In genomic region chr2:61536723-61537581, GRCh38 we compare ENCODE assay signal across 8 cellular contexts. TPM values are rescaled to one million over a fixed set of nuclear protein-coding genes. Genes with fewer than 3 reads are reported as not detected.
DNase-seq lines count a peak whose midpoint lies in the region; ATAC-seq, FAIRE-seq and TF ChIP-seq lines count a peak whose summit lies in the region.

No MANE protein-coding gene starts in this region.

- H3K27me3 ChIP-seq in WERI-Rb-1 (ENCODE audit: insufficient read depth, low read depth, severe bottlenecking) (no peaks in the 10 kb centered on the region), mammary epithelial cell (ENCODE audit: insufficient read depth, low read length) (no peaks in the 10 kb centered on the region), small intestine (ENCODE audit: control insufficient read depth in 2 of 2, insufficient read depth in 2 of 2, low read length in 2 of 2) (no peaks in the 10 kb centered on the region)

- 2% methylated on average over 16 of the region's 60 CpGs for WGBS in mammary epithelial cell (ENCODE audit: low coverage, missing lambda C conversion rate)
- WGBS in small intestine, 3 donors, result 1% methylated on average over 54 to 60 of the region's 60 CpGs

- H3K9ac ChIP-seq in mammary epithelial cell (ENCODE audit: insufficient read depth, low read length), result peak overlapping the region; percentile 93

- in situ Hi-C loops in mammary epithelial cell (cut with MboI; ENCODE audit: low sequenced_read_pairs in 2 of 2), result loop anchor here in 1 of 2 donors (25.0 kb wide), 1 partner anchor 350 kb away; the partner anchor contains the start of gene CCT4

- FAIRE-seq in small intestine (lab: Jason Lieb, UNC), result no peak

- dilution Hi-C loops in mammary epithelial cell (cut with HindIII; ENCODE audit: low sequenced_read_pairs), result no loop called here

- H3K4me3 ChIP-seq in WERI-Rb-1 (ENCODE audit: low read depth, low read length) (peak overlapping the region; percentile 99), mammary epithelial cell (replicated peaks in 1 of 3; ENCODE audit: insufficient read depth in 1 of 3, low read depth in 2 of 3, low read length in 3 of 3) (peak overlapping the region; percentile 63 to 99 (median 97)), small intestine (ENCODE audit: low read depth in 1 of 2, low read length in 2 of 2) (peak overlapping the region; percentile 94 to 98)

- CTCF ChIA-PET in mammary epithelial cell (lab: Charles Lee; ENCODE audit: low non-redundant PET), result no interaction called here

- peak overlapping the region; percentile 98 for H3K27ac ChIP-seq in WERI-Rb-1
- H3K27ac ChIP-seq in mammary epithelial cell (ENCODE audit: insufficient read depth, low read depth, low read length), result peak overlapping the region; percentile 91
- peak overlapping the region; percentile 91 to 95 for H3K27ac ChIP-seq in small intestine (ENCODE audit: low read depth in 1 of 2, low read length in 1 of 2)

- peak; percentile 59 for ATAC-seq in HG03025 (IDR thresholded peaks at IDR 0.05; ENCODE audit: low FRiP score, unreplicated experiment)

- H3K4me1 ChIP-seq in mammary epithelial cell (ENCODE audit: insufficient read depth, low read length), result peaks cover 14% of the 10 kb centered on the region
- H3K4me1 ChIP-seq in small intestine (ENCODE audit: control insufficient read depth in 2 of 2, insufficient read depth in 1 of 2, low read depth in 1 of 2, low read length in 1 of 2), result peaks cover 0 to 11% of the 10 kb centered on the region in 2 donors

- H3K4me2 ChIP-seq in mammary epithelial cell (ENCODE audit: insufficient read depth, low read depth, low read length), result peak overlapping the region; percentile 82

- H3K9me3 ChIP-seq in WERI-Rb-1 (ENCODE audit: severe bottlenecking) (no peaks in the 10 kb centered on the region), mammary epithelial cell (replicated peaks; ENCODE audit: insufficient read depth, low read length) (no peaks in the 10 kb centered on the region), small intestine (ENCODE audit: control insufficient read depth, low read depth) (no peaks in the 10 kb centered on the region)

- TSS peak; percentile 89 for BruUV-seq in mammary epithelial cell (replicated peaks; lab: Mats Ljungman, UMichigan)

- H4K20me1 ChIP-seq in mammary epithelial cell (ENCODE audit: insufficient read depth, low read length), result peaks cover 15% of the 10 kb centered on the region

- intact Hi-C loops in mammary epithelial cell (cut with micrococcal nuclease), result loop anchor here (1.0 to 10.0 kb wide), 3 partner anchors 222 to 520 kb away; partner anchors contain the start of genes CCT4 and PEX13

- H3K79me2 ChIP-seq in mammary epithelial cell (ENCODE audit: insufficient read depth, low read length), result peaks cover 62% of the 10 kb centered on the region

- peaks cover 32% of the 10 kb centered on the region for H3K36me3 ChIP-seq in WERI-Rb-1
- H3K36me3 ChIP-seq in mammary epithelial cell (ENCODE audit: insufficient read depth, low read length), result no peaks in the 10 kb centered on the region
- no peaks in the 10 kb centered on the region for H3K36me3 ChIP-seq in small intestine (ENCODE audit: control insufficient read depth in 2 of 2, insufficient read depth in 2 of 2, low read length in 2 of 2)

- H2AFZ ChIP-seq in mammary epithelial cell (ENCODE audit: low read depth, low read length), result peak overlapping the region; percentile 87

- no peak for TF ChIP-seq CTCF in WERI-Rb-1 (IDR thresholded peaks at IDR 0.05; ENCODE audit: low read depth, low read length)
- no peak for TF ChIP-seq CTCF in mammary epithelial cell (conservative IDR thresholded peaks at IDR 0.05 in 1 of 2, IDR thresholded peaks at IDR 0.05 in 1 of 2; ENCODE audit: extremely low read depth in 1 of 2, insufficient read depth in 1 of 2, low read depth in 1 of 2, low read length in 2 of 2)

- DNase-seq in NCI-H82 (lab: John Stamatoyannopoulos, UW), result peak; percentile 78
- no peak for DNase-seq in NCI-H82 treated with DMSO at 0.1 percent for 48 hours (lab: John Stamatoyannopoulos, UW; ENCODE audit: unreplicated experiment)
- DNase-seq in NCI-H2081 treated with DMSO at 0.1 percent for 48 hours (lab: John Stamatoyannopoulos, UW), result peak; percentile 12
- peak; percentile 64 for DNase-seq in WERI-Rb-1
- DNase-seq in mammary epithelial cell, result peak; percentile 94
- peak; percentile 66 for DNase-seq in iPS-NIHi11 (ENCODE audit: low spot score)
- DNase-seq in small intestine, result peak; percentile 90

RNA-seq across cellular contexts. Expression of gene XPO1, which starts 1.2 kb away (rescaled TPM):
- total RNA-seq in mammary epithelial cell, result 100 to 1,000 TPM in 1 of 2 donors, 10 to 100 TPM in 1; 96.7 to 127 TPM
- 53.0 TPM for polyA plus RNA-seq in mammary epithelial cell
- 63.8 TPM for polyA minus RNA-seq in mammary epithelial cell
- 10 to 100 TPM; 15.9 to 54.4 (median 23.9) TPM for polyA plus RNA-seq in small intestine
